Comparison of ENCODE assay signal across 3 cellular contexts in genomic region chr17:66976379-66976663, GRCh38.
A peak's percentile ranks its signal among the peaks of the same experiment; 100 is the strongest.
TF ChIP-seq lines count a peak whose summit lies in the region.

No MANE protein-coding gene starts in this region.

TF ChIP-seq in HepG2, 621 proteins besides CTCF, POLR2A, EP300 and RAD21 (continues in another document):
- TF ChIP-seq ZNF230 (CRISPR knock-in tag; IDR thresholded peaks at IDR 0.05) (no peak), KDM4B (CRISPR knock-in tag; IDR thresholded peaks at IDR 0.05) (no peak), ZSCAN31 (CRISPR knock-in tag; IDR thresholded peaks at IDR 0.05; ENCODE audit: low read depth) (no peak), SATB2 (CRISPR knock-in tag; IDR thresholded peaks at IDR 0.05) (no peak), BRCA1 (CRISPR knock-in tag; IDR thresholded peaks at IDR 0.05) (no peak), ZBTB33 (CRISPR knock-in tag; IDR thresholded peaks at IDR 0.05) (no peak), GPN1 (CRISPR knock-in tag; IDR thresholded peaks at IDR 0.05; ENCODE audit: borderline replicate concordance) (no peak), CCDC6 (CRISPR knock-in tag; IDR thresholded peaks at IDR 0.05) (no peak), KDM5B (CRISPR knock-in tag; IDR thresholded peaks at IDR 0.05; ENCODE audit: borderline replicate concordance) (no peak), MATR3 (CRISPR knock-in tag; IDR thresholded peaks at IDR 0.05) (no peak), ZFP36L1 (CRISPR knock-in tag; IDR thresholded peaks at IDR 0.05) (no peak), ZNF263 (CRISPR knock-in tag; IDR thresholded peaks at IDR 0.05) (peak; percentile 58; the same call in 1 of the 2 replicates), ZBTB10 (CRISPR knock-in tag; IDR thresholded peaks at IDR 0.05; ENCODE audit: borderline replicate concordance) (no peak), FOXK2 (IDR thresholded peaks at IDR 0.05) (0 out of 2 replicates have a peak, but pooled peaks have one; percentile 21), SMARCE1 (IDR thresholded peaks at IDR 0.05; ENCODE audit: borderline replicate concordance) (no peak)
- TF ChIP-seq, protein P1, sequence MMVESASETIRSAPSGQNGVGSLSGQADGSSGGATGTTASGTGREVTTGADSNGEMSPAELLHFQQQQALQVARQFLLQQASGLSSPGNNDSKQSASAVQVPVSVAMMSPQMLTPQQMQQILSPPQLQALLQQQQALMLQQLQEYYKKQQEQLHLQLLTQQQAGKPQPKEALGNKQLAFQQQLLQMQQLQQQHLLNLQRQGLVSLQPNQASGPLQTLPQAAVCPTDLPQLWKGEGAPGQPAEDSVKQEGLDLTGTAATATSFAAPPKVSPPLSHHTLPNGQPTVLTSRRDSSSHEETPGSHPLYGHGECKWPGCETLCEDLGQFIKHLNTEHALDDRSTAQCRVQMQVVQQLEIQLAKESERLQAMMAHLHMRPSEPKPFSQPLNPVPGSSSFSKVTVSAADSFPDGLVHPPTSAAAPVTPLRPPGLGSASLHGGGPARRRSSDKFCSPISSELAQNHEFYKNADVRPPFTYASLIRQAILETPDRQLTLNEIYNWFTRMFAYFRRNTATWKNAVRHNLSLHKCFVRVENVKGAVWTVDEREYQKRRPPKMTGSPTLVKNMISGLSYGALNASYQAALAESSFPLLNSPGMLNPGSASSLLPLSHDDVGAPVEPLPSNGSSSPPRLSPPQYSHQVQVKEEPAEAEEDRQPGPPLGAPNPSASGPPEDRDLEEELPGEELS (CRISPR knock-in tag; IDR thresholded peaks at IDR 0.05): no peak

TF ChIP-seq in IMR-90, 13 proteins besides CTCF, POLR2A, EP300 and RAD21:
- TF ChIP-seq CEBPB (IDR thresholded peaks at IDR 0.05; ENCODE audit: low read depth, low read length): no peak
- no peak for TF ChIP-seq BHLHE40 (IDR thresholded peaks at IDR 0.05; ENCODE audit: low read depth, low read length)
- TF ChIP-seq FOS (IDR thresholded peaks at IDR 0.05; ENCODE audit: low read depth, low read length): no peak
- no peak for TF ChIP-seq NFE2L2 (IDR thresholded peaks at IDR 0.05; ENCODE audit: low read depth, low read length)
- no peak for TF ChIP-seq MAFK (IDR thresholded peaks at IDR 0.05; ENCODE audit: low read depth, low read length)
- TF ChIP-seq RFX5 (IDR thresholded peaks at IDR 0.05; ENCODE audit: low read depth, low read length): no peak
- TF ChIP-seq ELK1 (IDR thresholded peaks at IDR 0.05; ENCODE audit: borderline replicate concordance, low read depth, low read length): no peak
- TF ChIP-seq SMC3 (IDR thresholded peaks at IDR 0.05; ENCODE audit: low read depth, low read length): no peak
- no peak for TF ChIP-seq CHD1 (IDR thresholded peaks at IDR 0.05; ENCODE audit: low read depth, low read length)
- TF ChIP-seq MXI1 (IDR thresholded peaks at IDR 0.05; ENCODE audit: borderline replicate concordance, low read depth, low read length): no peak

TF ChIP-seq in K562, 482 proteins besides CTCF, POLR2A, EP300 and RAD21:
- TF ChIP-seq EHMT2 (IDR thresholded peaks at IDR 0.05): no peak
- no peak for TF ChIP-seq ZNF134 (CRISPR knock-in tag; conservative IDR thresholded peaks at IDR 0.05)
- TF ChIP-seq, protein P2, sequence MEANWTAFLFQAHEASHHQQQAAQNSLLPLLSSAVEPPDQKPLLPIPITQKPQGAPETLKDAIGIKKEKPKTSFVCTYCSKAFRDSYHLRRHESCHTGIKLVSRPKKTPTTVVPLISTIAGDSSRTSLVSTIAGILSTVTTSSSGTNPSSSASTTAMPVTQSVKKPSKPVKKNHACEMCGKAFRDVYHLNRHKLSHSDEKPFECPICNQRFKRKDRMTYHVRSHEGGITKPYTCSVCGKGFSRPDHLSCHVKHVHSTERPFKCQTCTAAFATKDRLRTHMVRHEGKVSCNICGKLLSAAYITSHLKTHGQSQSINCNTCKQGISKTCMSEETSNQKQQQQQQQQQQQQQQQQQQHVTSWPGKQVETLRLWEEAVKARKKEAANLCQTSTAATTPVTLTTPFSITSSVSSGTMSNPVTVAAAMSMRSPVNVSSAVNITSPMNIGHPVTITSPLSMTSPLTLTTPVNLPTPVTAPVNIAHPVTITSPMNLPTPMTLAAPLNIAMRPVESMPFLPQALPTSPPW (CRISPR knock-in tag; IDR thresholded peaks at IDR 0.05): no peak
- no peak for TF ChIP-seq PCBP1 (IDR thresholded peaks at IDR 0.05; ENCODE audit: low read depth, low read length, poor library complexity, severe bottlenecking)
- TF ChIP-seq NR1H2 (CRISPR knock-in tag; IDR thresholded peaks at IDR 0.05): no peak
- TF ChIP-seq ZC3H11A (IDR thresholded peaks at IDR 0.05; ENCODE audit: low read depth, low read length): no peak
- TF ChIP-seq, protein P3, sequence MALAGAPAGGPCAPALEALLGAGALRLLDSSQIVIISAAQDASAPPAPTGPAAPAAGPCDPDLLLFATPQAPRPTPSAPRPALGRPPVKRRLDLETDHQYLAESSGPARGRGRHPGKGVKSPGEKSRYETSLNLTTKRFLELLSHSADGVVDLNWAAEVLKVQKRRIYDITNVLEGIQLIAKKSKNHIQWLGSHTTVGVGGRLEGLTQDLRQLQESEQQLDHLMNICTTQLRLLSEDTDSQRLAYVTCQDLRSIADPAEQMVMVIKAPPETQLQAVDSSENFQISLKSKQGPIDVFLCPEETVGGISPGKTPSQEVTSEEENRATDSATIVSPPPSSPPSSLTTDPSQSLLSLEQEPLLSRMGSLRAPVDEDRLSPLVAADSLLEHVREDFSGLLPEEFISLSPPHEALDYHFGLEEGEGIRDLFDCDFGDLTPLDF (CRISPR knock-in tag; IDR thresholded peaks at IDR 0.05): no peak
- TF ChIP-seq ZNF263 (CRISPR knock-in tag; IDR thresholded peaks at IDR 0.05; ENCODE audit: borderline replicate concordance): peak; percentile 84
- no peak for TF ChIP-seq TEAD4 (IDR thresholded peaks at IDR 0.05; ENCODE audit: low read length)
- no peak for TF ChIP-seq TEAD4 (CRISPR knock-in tag; IDR thresholded peaks at IDR 0.05; ENCODE audit: borderline replicate concordance)
- no peak for TF ChIP-seq SOX6 (IDR thresholded peaks at IDR 0.05)
- no peak for TF ChIP-seq PML (IDR thresholded peaks at IDR 0.05; ENCODE audit: low read length)
- TF ChIP-seq, protein P4, sequence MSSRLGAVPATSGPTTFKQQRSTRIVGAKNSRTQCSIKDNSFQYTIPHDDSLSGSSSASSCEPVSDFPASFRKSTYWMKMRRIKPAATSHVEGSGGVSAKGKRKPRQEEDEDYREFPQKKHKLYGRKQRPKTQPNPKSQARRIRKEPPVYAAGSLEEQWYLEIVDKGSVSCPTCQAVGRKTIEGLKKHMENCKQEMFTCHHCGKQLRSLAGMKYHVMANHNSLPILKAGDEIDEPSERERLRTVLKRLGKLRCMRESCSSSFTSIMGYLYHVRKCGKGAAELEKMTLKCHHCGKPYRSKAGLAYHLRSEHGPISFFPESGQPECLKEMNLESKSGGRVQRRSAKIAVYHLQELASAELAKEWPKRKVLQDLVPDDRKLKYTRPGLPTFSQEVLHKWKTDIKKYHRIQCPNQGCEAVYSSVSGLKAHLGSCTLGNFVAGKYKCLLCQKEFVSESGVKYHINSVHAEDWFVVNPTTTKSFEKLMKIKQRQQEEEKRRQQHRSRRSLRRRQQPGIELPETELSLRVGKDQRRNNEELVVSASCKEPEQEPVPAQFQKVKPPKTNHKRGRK (tag; IDR thresholded peaks at IDR 0.05): peak; percentile 45; the same call in 1 of the 2 replicates
- TF ChIP-seq ZKSCAN1 (IDR thresholded peaks at IDR 0.05; ENCODE audit: low read depth, low read length): no peak
- TF ChIP-seq, protein P5, sequence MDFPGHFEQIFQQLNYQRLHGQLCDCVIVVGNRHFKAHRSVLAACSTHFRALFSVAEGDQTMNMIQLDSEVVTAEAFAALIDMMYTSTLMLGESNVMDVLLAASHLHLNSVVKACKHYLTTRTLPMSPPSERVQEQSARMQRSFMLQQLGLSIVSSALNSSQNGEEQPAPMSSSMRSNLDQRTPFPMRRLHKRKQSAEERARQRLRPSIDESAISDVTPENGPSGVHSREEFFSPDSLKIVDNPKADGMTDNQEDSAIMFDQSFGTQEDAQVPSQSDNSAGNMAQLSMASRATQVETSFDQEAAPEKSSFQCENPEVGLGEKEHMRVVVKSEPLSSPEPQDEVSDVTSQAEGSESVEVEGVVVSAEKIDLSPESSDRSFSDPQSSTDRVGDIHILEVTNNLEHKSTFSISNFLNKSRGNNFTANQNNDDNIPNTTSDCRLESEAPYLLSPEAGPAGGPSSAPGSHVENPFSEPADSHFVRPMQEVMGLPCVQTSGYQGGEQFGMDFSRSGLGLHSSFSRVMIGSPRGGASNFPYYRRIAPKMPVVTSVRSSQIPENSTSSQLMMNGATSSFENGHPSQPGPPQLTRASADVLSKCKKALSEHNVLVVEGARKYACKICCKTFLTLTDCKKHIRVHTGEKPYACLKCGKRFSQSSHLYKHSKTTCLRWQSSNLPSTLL (IDR thresholded peaks at IDR 0.05): no peak
- no peak for TF ChIP-seq POLR2B (IDR thresholded peaks at IDR 0.05; ENCODE audit: low read depth, partially characterized antibody)
- TF ChIP-seq SIX5 (IDR thresholded peaks at IDR 0.05; ENCODE audit: borderline replicate concordance in 1 of 2, insufficient read depth in 1 of 2, low read depth in 1 of 2, low read length in 2 of 2): no peak
TF ChIP-seq in K562: peak in this region for 2.
